In genomic region chr2:75565523-75566449, GRCh38 we compare ENCODE assay signal across 24 cellular contexts. TPM values are rescaled to one million over a fixed set of nuclear protein-coding genes. Genes with fewer than 3 reads are reported as not detected.
A peak's percentile ranks its signal among the peaks of the same experiment; 100 is the strongest.
DNase-seq lines count a peak whose midpoint lies in the region; ATAC-seq, FAIRE-seq and TF ChIP-seq lines count a peak whose summit lies in the region.
"Had no signal": no experiment of that assay in that cellular context is flagged by ENCODE, and none has a peak within 500 bp of the region (broad histone marks: within the 10 kb centered on the region; RNA-seq: fewer than 3 reads in every experiment).

No MANE protein-coding gene starts in this region.

- H3K4me3 ChIP-seq in A549 (no peak overlapping the region), foreskin fibroblast (ENCODE audit: low read depth in 1 of 2, low read length in 2 of 2) (no peak overlapping the region)
- H3K4me3 ChIP-seq: lung, MG63, stomach, upper lobe of left lung had no signal

- TF ChIP-seq CTCF in A549 (IDR thresholded peaks at IDR 0.05) = no peak
- TF ChIP-seq CTCF in foreskin fibroblast (IDR thresholded peaks at IDR 0.05; ENCODE audit: low read depth, low read length) = no peak

- WGBS in A549 (ENCODE audit: missing lambda C conversion rate) = 39% methylated on average over 7 of the region's 7 CpGs

- no peak for ATAC-seq in A549
- no peak for ATAC-seq in naive thymus-derived CD8-positive, alpha-beta T cell
- ATAC-seq in GM18909 (IDR thresholded peaks at IDR 0.05; ENCODE audit: poor library complexity, unreplicated experiment) = no peak
- ATAC-seq: sciatic nerve had no signal

- H3K4me1 ChIP-seq in A549 = peaks cover 16% of the 10 kb centered on the region; the same call in 2 of the 3 replicates

- TF ChIP-seq POLR2A in A549 (IDR thresholded peaks at IDR 0.05; ENCODE audit: low read length) = no peak

- FAIRE-seq in A549 (lab: Jason Lieb, UNC) = peak; percentile 59

- CTCF ChIA-PET in A549 (lab: Yijun Ruan, JAX) = interaction anchor here (1.4 to 4.9 kb wide), 6 partner anchors 8 to 101 kb away, joined by 3 to 27 read pairs (median 9); no protein-coding TSS in a partner anchor

- peaks cover 26 to 45% (median 37%) of the 10 kb centered on the region in 5 donors for H3K27me3 Mint-ChIP-seq in naive thymus-derived CD8-positive, alpha-beta T cell
- H3K27me3 Mint-ChIP-seq in T-helper 2 cell treated with Interferon-gamma antibody and Interleukin-4, amounts not matched to agents 5 μg/mL and 100 μg/mL, for 36 hours (ENCODE audit: low read depth) = peaks cover 58% of the 10 kb centered on the region

- no peak for TF ChIP-seq RAD21 in A549 (conservative IDR thresholded peaks at IDR 0.05 in 1 of 2, IDR thresholded peaks at IDR 0.05 in 1 of 2)

- POLR2A ChIA-PET in A549 (lab: Yijun Ruan, JAX) = no interaction called here
- POLR2A ChIA-PET in naive thymus-derived CD8-positive, alpha-beta T cell (lab: Charles Lee) = no interaction called here

- H3K9me3 Mint-ChIP-seq in naive thymus-derived CD8-positive, alpha-beta T cell = peaks cover 0 to 4% (median 0%) of the 10 kb centered on the region in 9 donors
- no peaks in the 10 kb centered on the region for H3K9me3 Mint-ChIP-seq in T-helper 2 cell treated with Interferon-gamma antibody and Interleukin-4, amounts not matched to agents 5 μg/mL and 100 μg/mL, for 36 hours
- H3K9me3 Mint-ChIP-seq: activated naive CD8-positive, alpha-beta T cell treated with anti-CD3 and anti-CD28 coated beads for 36 hours; activated T-helper 1 cell treated with anti-CD3 and anti-CD28 coated beads, Interleukin-12 subunit alpha, Interleukin-12 subunit beta, Interleukin-2, Interleukin-4 antibody, amounts not matched to agents 30 ng/mL and 10 ng/mL and 1 ng/mL, durations not matched to agents 14 hours and 24 hours and 36 hours; brain; dendritic cell treated with granulocyte-macrophage colony-stimulating factor and Interleukin-4, amounts not matched to agents 40 ng/mL and 50 ng/mL, for 4 days; T-helper 1 cell treated with Interleukin-12 subunit alpha and Interleukin-12 subunit beta and Interleukin-4 antibody, amounts not matched to agents 30 μg/mL and 1 μg/mL, for 36 hours had no signal

- peaks cover 3 to 30% (median 15%) of the 10 kb centered on the region in 4 donors for H3K4me1 Mint-ChIP-seq in naive thymus-derived CD8-positive, alpha-beta T cell
- peaks cover 28% of the 10 kb centered on the region for H3K4me1 Mint-ChIP-seq in T-helper 2 cell treated with Interferon-gamma antibody and Interleukin-4, amounts not matched to agents 5 μg/mL and 100 μg/mL, for 36 hours (ENCODE audit: low read depth)

- H3K4me2 ChIP-seq in A549 = peak overlapping the region; percentile 12

- H3K36me3 Mint-ChIP-seq in naive thymus-derived CD8-positive, alpha-beta T cell = no peaks in the 10 kb centered on the region
- no peaks in the 10 kb centered on the region for H3K36me3 Mint-ChIP-seq in T-helper 2 cell treated with Interferon-gamma antibody and Interleukin-4, amounts not matched to agents 5 μg/mL and 100 μg/mL, for 36 hours (ENCODE audit: low read depth)
- H3K36me3 Mint-ChIP-seq: activated naive CD8-positive, alpha-beta T cell treated with anti-CD3 and anti-CD28 coated beads for 36 hours; brain had no signal

- H3K9me3 ChIP-seq in A549 = no peaks in the 10 kb centered on the region
- H3K9me3 ChIP-seq: MG63, stomach, upper lobe of left lung had no signal

- DNase-seq in A549 (ENCODE audit: low read depth in 1 of 2, low spot score in 1 of 2) (peak in 1 of 2 experiments; percentile 19), EL (peak; percentile 56), NCI-H69 (lab: John Stamatoyannopoulos, UW) (peak; percentile 57), foreskin fibroblast (peak; percentile 48 to 70), pons (ENCODE audit: low spot score) (no peak)
- no peak for DNase-seq in naive thymus-derived CD8-positive, alpha-beta T cell
- DNase-seq in T-helper 2 cell treated with Interferon-gamma antibody and Interleukin-4, amounts not matched to agents 5 μg/mL and 100 μg/mL, for 36 hours (ENCODE audit: low spot score) = no peak
- DNase-seq: activated naive CD8-positive, alpha-beta T cell treated with anti-CD3 and anti-CD28 coated beads for 36 hours; CD8-positive, alpha-beta memory T cell; MG63; NCI-H1694 treated with DMSO at 0.1 percent for 48 hours; SHP77; stomach; upper lobe of left lung had no signal

- H3K27ac Mint-ChIP-seq in naive thymus-derived CD8-positive, alpha-beta T cell = no peak overlapping the region
- no peak overlapping the region for H3K27ac Mint-ChIP-seq in T-helper 2 cell treated with Interferon-gamma antibody and Interleukin-4, amounts not matched to agents 5 μg/mL and 100 μg/mL, for 36 hours
- H3K27ac Mint-ChIP-seq: activated naive CD8-positive, alpha-beta T cell treated with anti-CD3 and anti-CD28 coated beads for 36 hours; activated T-helper 1 cell treated with anti-CD3 and anti-CD28 coated beads, Interleukin-12 subunit alpha, Interleukin-12 subunit beta, Interleukin-2, Interleukin-4 antibody, amounts not matched to agents 30 ng/mL and 10 ng/mL and 1 ng/mL, durations not matched to agents 14 hours and 24 hours and 36 hours; brain; dendritic cell treated with granulocyte-macrophage colony-stimulating factor and Interleukin-4, amounts not matched to agents 40 ng/mL and 50 ng/mL, for 4 days; T-helper 1 cell treated with Interleukin-12 subunit alpha and Interleukin-12 subunit beta and Interleukin-4 antibody, amounts not matched to agents 30 μg/mL and 1 μg/mL, for 36 hours had no signal

- no peak overlapping the region for H3K4me3 Mint-ChIP-seq in naive thymus-derived CD8-positive, alpha-beta T cell
- H3K4me3 Mint-ChIP-seq in T-helper 2 cell treated with Interferon-gamma antibody and Interleukin-4, amounts not matched to agents 5 μg/mL and 100 μg/mL, for 36 hours = no peak overlapping the region
- H3K4me3 Mint-ChIP-seq: activated naive CD8-positive, alpha-beta T cell treated with anti-CD3 and anti-CD28 coated beads for 36 hours; activated T-helper 1 cell treated with anti-CD3 and anti-CD28 coated beads, Interleukin-12 subunit alpha, Interleukin-12 subunit beta, Interleukin-2, Interleukin-4 antibody, amounts not matched to agents 30 ng/mL and 10 ng/mL and 1 ng/mL, durations not matched to agents 14 hours and 24 hours and 36 hours; CD8-positive, alpha-beta memory T cell; dendritic cell treated with granulocyte-macrophage colony-stimulating factor and Interleukin-4, amounts not matched to agents 40 ng/mL and 50 ng/mL, for 4 days; T-helper 1 cell treated with Interleukin-12 subunit alpha and Interleukin-12 subunit beta and Interleukin-4 antibody, amounts not matched to agents 30 μg/mL and 1 μg/mL, for 36 hours had no signal

- TF ChIP-seq EP300 in A549 (IDR thresholded peaks at IDR 0.05) = no peak

- H3K27ac ChIP-seq in A549 = no peak overlapping the region; a peak in 1 of 6 replicates
- H3K27ac ChIP-seq: epithelial cell of prostate, stomach, upper lobe of left lung had no signal

TF ChIP-seq in A549, 52 proteins besides CTCF, POLR2A, EP300 and RAD21:
- TF ChIP-seq ZSCAN20 (CRISPR knock-in tag; IDR thresholded peaks at IDR 0.05) = no peak
- TF ChIP-seq CBX8 (IDR thresholded peaks at IDR 0.05) = no peak
- TF ChIP-seq HEYL (CRISPR knock-in tag; IDR thresholded peaks at IDR 0.05) = no peak
- no peak for TF ChIP-seq BCL3 (IDR thresholded peaks at IDR 0.05)
- TF ChIP-seq CHD2 (IDR thresholded peaks at IDR 0.05; ENCODE audit: low read length, partially characterized antibody) = no peak
- no peak for TF ChIP-seq ZNF302 (CRISPR knock-in tag; IDR thresholded peaks at IDR 0.05)
- no peak for TF ChIP-seq POLR2AphosphoS2 (conservative IDR thresholded peaks at IDR 0.05; ENCODE audit: low read length)
- no peak for TF ChIP-seq MAZ (IDR thresholded peaks at IDR 0.05; ENCODE audit: borderline replicate concordance, low read depth, low read length)
- no peak for TF ChIP-seq NFE2L2 (conservative IDR thresholded peaks at IDR 0.05; ENCODE audit: low read length)
- TF ChIP-seq, protein P1, sequence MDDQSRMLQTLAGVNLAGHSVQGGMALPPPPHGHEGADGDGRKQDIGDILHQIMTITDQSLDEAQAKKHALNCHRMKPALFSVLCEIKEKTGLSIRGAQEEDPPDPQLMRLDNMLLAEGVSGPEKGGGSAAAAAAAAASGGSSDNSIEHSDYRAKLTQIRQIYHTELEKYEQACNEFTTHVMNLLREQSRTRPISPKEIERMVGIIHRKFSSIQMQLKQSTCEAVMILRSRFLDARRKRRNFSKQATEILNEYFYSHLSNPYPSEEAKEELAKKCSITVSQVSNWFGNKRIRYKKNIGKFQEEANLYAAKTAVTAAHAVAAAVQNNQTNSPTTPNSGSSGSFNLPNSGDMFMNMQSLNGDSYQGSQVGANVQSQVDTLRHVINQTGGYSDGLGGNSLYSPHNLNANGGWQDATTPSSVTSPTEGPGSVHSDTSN (IDR thresholded peaks at IDR 0.05) = no peak
- TF ChIP-seq, protein P2, sequence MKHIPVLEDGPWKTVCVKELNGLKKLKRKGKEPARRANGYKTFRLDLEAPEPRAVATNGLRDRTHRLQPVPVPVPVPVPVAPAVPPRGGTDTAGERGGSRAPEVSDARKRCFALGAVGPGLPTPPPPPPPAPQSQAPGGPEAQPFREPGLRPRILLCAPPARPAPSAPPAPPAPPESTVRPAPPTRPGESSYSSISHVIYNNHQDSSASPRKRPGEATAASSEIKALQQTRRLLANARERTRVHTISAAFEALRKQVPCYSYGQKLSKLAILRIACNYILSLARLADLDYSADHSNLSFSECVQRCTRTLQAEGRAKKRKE (CRISPR knock-in tag; IDR thresholded peaks at IDR 0.05; ENCODE audit: low read depth) = no peak
- TF ChIP-seq MYC (IDR thresholded peaks at IDR 0.05; ENCODE audit: borderline replicate concordance, low read length) = no peak
- no peak for TF ChIP-seq KDM5A (IDR thresholded peaks at IDR 0.05)
- TF ChIP-seq RFX5 (IDR thresholded peaks at IDR 0.05) = no peak

RNA-seq across cellular contexts. Expression of gene EVA1A, which starts 5.0 kb away (rescaled TPM):
- polyA plus RNA-seq in A549 (2011; rRNA removed) = 2.5 TPM in 2 replicates
- 4.1 and 5.0 TPM in 2 replicates for polyA plus RNA-seq in A549 (2012; cell fraction: cytosol; rRNA removed)
- polyA plus RNA-seq in A549 (2012; cell fraction: nucleus; rRNA removed) = 4.4 and 5.9 TPM in 2 replicates
- 13.5 to 19.0 TPM (median 16.1 TPM) in 3 replicates for polyA plus RNA-seq in A549 (2017; fragmentation: RNase III; extraction: RNeasy Plus Mini Kit Qiagen cat#74134 plus additional on column Dnase treatment)
- polyA minus RNA-seq in A549 (2011; rRNA and poly(A)+ RNA removed) = 3.5 and 4.0 TPM in 2 replicates
- not detected for total RNA-seq in naive thymus-derived CD8-positive, alpha-beta T cell
- 1 to 10 TPM in 1 of 3 donors, under 1 TPM in 2; 0.20 to 1.1 (median 0.68) TPM for polyA plus RNA-seq in naive thymus-derived CD8-positive, alpha-beta T cell
- total RNA-seq: activated T-helper 1 cell treated with anti-CD3 and anti-CD28 coated beads, Interleukin-12 subunit alpha, Interleukin-12 subunit beta, Interleukin-2, Interleukin-4 antibody, amounts not matched to agents 30 ng/mL and 10 ng/mL and 1 ng/mL, durations not matched to agents 14 hours and 24 hours and 36 hours; CD8-positive, alpha-beta memory T cell; NCI-H460; OCI-LY7 had no signal
- polyA plus RNA-seq: CD8-positive, alpha-beta memory T cell had no signal

Comparison
In these comparisons a context has a peak if more than half of its experiments do, and no peak if none do; other contexts are left out.
1. DNase-seq: peak in EL (single experiment), NCI-H69 (single experiment) and foreskin fibroblast (2 of 2); none in pons (single experiment), naive thymus-derived CD8-positive, alpha-beta T cell (0 of 10) and T-helper 2 cell treated with Interferon-gamma antibody and Interleukin-4, amounts not matched to agents 5 μg/mL and 100 μg/mL, for 36 hours (single experiment).